In genomic region chr1:223500560-223501425, GRCh38 we compare ENCODE assay signal across 10 cellular contexts.
DNase-seq lines count a peak whose midpoint lies in the region; ATAC-seq and TF ChIP-seq lines count a peak whose summit lies in the region.
"Had no signal": no experiment of that assay in that cellular context is flagged by ENCODE, and none has a peak within 500 bp of the region (broad histone marks: within the 10 kb centered on the region; RNA-seq: fewer than 3 reads in every experiment).

No MANE protein-coding gene starts in this region.

- peaks cover 22% of the 10 kb centered on the region for H3K4me1 ChIP-seq in osteoblast (ENCODE audit: insufficient read depth, low read length)

- H3K27me3 ChIP-seq in osteoblast (ENCODE audit: insufficient read depth, low read length): no peaks in the 10 kb centered on the region

- DNase-seq in Daoy (ENCODE audit: low read depth) (peak; percentile 99), LoVo (ENCODE audit: low spot score) (peak; percentile 58), choroid plexus epithelial cell (ENCODE audit: low read depth) (peak; percentile 68), osteoblast (ENCODE audit: insufficient read length, low spot score, missing footprints) (peak; percentile 97), NCI-H1048 (lab: John Stamatoyannopoulos, UW) (no peak)
- no peak for DNase-seq in activated CD4-positive, CD25-positive, alpha-beta regulatory T cell treated with anti-CD3 and anti-CD28 coated beads, Interleukin-2, amount 50 U/mL, for 72 hours
- DNase-seq: activated B cell treated with CpG ODN at 0.5 μM for 24 hours, erythroblast had no signal

- no peaks in the 10 kb centered on the region for H4K20me1 ChIP-seq in osteoblast (ENCODE audit: insufficient read depth, low read length)

- H3K9me3 ChIP-seq in osteoblast (ENCODE audit: low read depth, low read length): no peaks in the 10 kb centered on the region

- no peaks in the 10 kb centered on the region for H3K79me2 ChIP-seq in osteoblast (ENCODE audit: insufficient read depth, low read length)

- H2AFZ ChIP-seq in osteoblast (ENCODE audit: low read length): peak overlapping the region; percentile 49

- no peaks in the 10 kb centered on the region for H3K36me3 ChIP-seq in osteoblast (ENCODE audit: insufficient read depth, low read length)

- TF ChIP-seq CTCF in choroid plexus epithelial cell (conservative IDR thresholded peaks at IDR 0.05; ENCODE audit: low read depth, low read length): no peak
- TF ChIP-seq CTCF in osteoblast (IDR thresholded peaks at IDR 0.05; ENCODE audit: extremely low read depth, low read depth, low read length): no peak

- H3K4me2 ChIP-seq in osteoblast (ENCODE audit: insufficient read depth, low read length): peak overlapping the region; percentile 18

- H3K27ac ChIP-seq in osteoblast (ENCODE audit: low read depth, low read length): peak overlapping the region; percentile 92

- ATAC-seq in HG03095 (IDR thresholded peaks at IDR 0.05; ENCODE audit: unreplicated experiment) (no peak), HG02571 (IDR thresholded peaks at IDR 0.05; ENCODE audit: unreplicated experiment) (no peak)

- H3K4me3 ChIP-seq in choroid plexus epithelial cell (ENCODE audit: low read depth, low read length): no peak overlapping the region
- H3K4me3 ChIP-seq in osteoblast (ENCODE audit: insufficient read depth, low read length): no peak overlapping the region

Comparison
In these comparisons a context has a peak if more than half of its experiments do, and no peak if none do; other contexts are left out.
1. DNase-seq: peak in Daoy (single experiment), LoVo (single experiment), choroid plexus epithelial cell (single experiment) and osteoblast (single experiment); none in NCI-H1048 (single experiment) and activated CD4-positive, CD25-positive, alpha-beta regulatory T cell treated with anti-CD3 and anti-CD28 coated beads, Interleukin-2, amount 50 U/mL, for 72 hours (single experiment).